In genomic region chr12:124611559-124612391, GRCh38 we compare ENCODE assay signal across 2 cellular contexts.
TF ChIP-seq lines count a peak whose summit lies in the region.

No MANE protein-coding gene starts in this region.

TF ChIP-seq in A549, 52 proteins besides CTCF, POLR2A, EP300 and RAD21:
- TF ChIP-seq BCL3 (IDR thresholded peaks at IDR 0.05) (no peak), FOXS1 (CRISPR knock-in tag; IDR thresholded peaks at IDR 0.05) (no peak), REST (IDR thresholded peaks at IDR 0.05) (no peak), TP53 (CRISPR knock-in tag; IDR thresholded peaks at IDR 0.05) (no peak), ELK1 (IDR thresholded peaks at IDR 0.05; ENCODE audit: low read depth, low read length) (no peak), CBX8 (IDR thresholded peaks at IDR 0.05) (no peak), JUNB (IDR thresholded peaks at IDR 0.05) (no peak), ZFP36 (IDR thresholded peaks at IDR 0.05; ENCODE audit: borderline replicate concordance, partially characterized antibody) (peak; percentile 96)
TF ChIP-seq in A549: peak in this region for 1.

TF ChIP-seq in IMR-90, 13 proteins besides CTCF, POLR2A, EP300 and RAD21:
- TF ChIP-seq ELK1 (IDR thresholded peaks at IDR 0.05; ENCODE audit: borderline replicate concordance, low read depth, low read length) (no peak), BHLHE40 (IDR thresholded peaks at IDR 0.05; ENCODE audit: low read depth, low read length) (no peak), SMC3 (IDR thresholded peaks at IDR 0.05; ENCODE audit: low read depth, low read length) (no peak), MAFK (IDR thresholded peaks at IDR 0.05; ENCODE audit: low read depth, low read length) (no peak)
